8 cellular contexts compared by ENCODE assay signal in the genomic region with DNA sequence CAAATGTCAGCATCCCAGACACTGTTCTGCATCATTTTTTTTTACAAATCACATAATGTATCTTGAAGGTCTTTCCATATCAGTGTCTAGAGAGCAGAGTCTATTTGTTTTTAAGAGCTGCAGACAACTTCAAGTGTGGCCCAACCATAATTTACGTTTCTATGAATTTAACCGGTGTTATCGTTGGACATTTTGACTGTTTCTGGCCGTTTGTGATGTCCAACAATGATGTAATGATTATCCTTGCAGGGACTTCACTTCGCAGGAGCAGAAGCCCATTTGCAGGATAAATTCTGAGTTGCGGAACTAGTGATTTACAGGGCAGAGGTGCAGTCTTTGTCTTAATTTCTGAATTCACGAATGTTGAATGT. TPM values are rescaled to one million over a fixed set of nuclear protein-coding genes. Genes with fewer than 3 reads are reported as not detected.
A peak's percentile ranks its signal among the peaks of the same experiment; 100 is the strongest.
DNase-seq lines count a peak whose midpoint lies in the region; ATAC-seq, FAIRE-seq and TF ChIP-seq lines count a peak whose summit lies in the region.

No MANE protein-coding gene starts in this region.

- no peaks in the 10 kb centered on the region; a peak in 1 of 5 replicates for H3K27me3 ChIP-seq in HepG2 (ENCODE audit: control insufficient read depth in 1 of 2, insufficient read depth in 2 of 2, low read length in 2 of 2)
- H3K27me3 ChIP-seq in upper lobe of left lung: no peaks in the 10 kb centered on the region

- in situ Hi-C loops in HepG2 (cut with HindIII; ENCODE audit: extremely low pct_ligation_motif_present, low pct_unique_long_range_greater_than_20kb): no loop called here

- peaks cover 14% of the 10 kb centered on the region for H3K27me3 Mint-ChIP-seq in activated naive CD8-positive, alpha-beta T cell
- H3K27me3 Mint-ChIP-seq in activated naive CD8-positive, alpha-beta T cell treated with anti-CD3 and anti-CD28 coated beads for 36 hours: peaks cover 35% of the 10 kb centered on the region
- H3K27me3 Mint-ChIP-seq in activated naive CD8-positive, alpha-beta T cell treated with anti-CD3 and anti-CD28 coated beads, Interleukin-2, amount 10 ng/mL, durations not matched to agents 7 days and 5 days: peaks cover 26% of the 10 kb centered on the region

- no peak for ATAC-seq in activated naive CD8-positive, alpha-beta T cell treated with anti-CD3 and anti-CD28 coated beads, Interleukin-2, amount 10 ng/mL, durations not matched to agents 7 days and 5 days (ENCODE audit: low read depth)
- no peak for ATAC-seq in HepG2
- ATAC-seq in upper lobe of left lung (ENCODE audit: low FRiP score in 2 of 2): peak in 1 of 2 donors; percentile 26
- ATAC-seq in HG02852 (IDR thresholded peaks at IDR 0.05; ENCODE audit: unreplicated experiment): no peak
- no peak for ATAC-seq in HG02970 (IDR thresholded peaks at IDR 0.05; ENCODE audit: low FRiP score, unreplicated experiment)

- no peak overlapping the region for H2AFZ ChIP-seq in HepG2 (ENCODE audit: low read length)

- POLR2A ChIA-PET in activated naive CD8-positive, alpha-beta T cell treated with anti-CD3 and anti-CD28 coated beads, Interleukin-2, amount 10 ng/mL, durations not matched to agents 7 days and 5 days (lab: Charles Lee): interaction anchor here (0.8 to 0.9 kb wide), 2 partner anchors 26 to 111 kb away, joined by 3 read pairs; no protein-coding TSS in a partner anchor
- POLR2A ChIA-PET in HepG2 (lab: Yijun Ruan, JAX): interaction anchor here (0.7 to 3.5 kb wide), 17 partner anchors 8 to 170 kb away, joined by 3 to 81 read pairs (median 6); a partner anchor contains a TSS

- no peaks in the 10 kb centered on the region for H3K79me2 ChIP-seq in HepG2 (ENCODE audit: insufficient read depth, low read length)

- no peak for FAIRE-seq in HepG2 (lab: Jason Lieb, UNC)

- TF ChIP-seq POLR2A in HepG2 (IDR thresholded peaks at IDR 0.05; ENCODE audit: insufficient read depth in 1 of 2, low read depth in 2 of 2, low read length in 2 of 2) (no peak), upper lobe of left lung (IDR thresholded peaks at IDR 0.05) (no peak)

- DNase-seq in activated naive CD8-positive, alpha-beta T cell treated with anti-CD3 and anti-CD28 coated beads for 36 hours: no peak
- DNase-seq in activated naive CD8-positive, alpha-beta T cell treated with anti-CD3 and anti-CD28 coated beads, Interleukin-2, amount 10 ng/mL, durations not matched to agents 7 days and 5 days: no peak
- DNase-seq in HepG2 (ENCODE audit: low spot score) (no peak), upper lobe of left lung (no peak), amniotic stem cell (lab: John Stamatoyannopoulos, UW) (no peak)

- TF ChIP-seq EP300 in HepG2 (IDR thresholded peaks at IDR 0.05; ENCODE audit: low read depth in 2 of 2, low read length in 2 of 2): no peak
- no peak for TF ChIP-seq EP300 in HepG2 (CRISPR knock-in tag; IDR thresholded peaks at IDR 0.05; ENCODE audit: borderline replicate concordance)
- TF ChIP-seq EP300 in upper lobe of left lung (IDR thresholded peaks at IDR 0.05): no peak

- TF ChIP-seq CTCF in HepG2 (CRISPR knock-in tag; IDR thresholded peaks at IDR 0.05): no peak
- TF ChIP-seq CTCF in upper lobe of left lung (IDR thresholded peaks at IDR 0.05): no peak

- TF ChIP-seq RAD21 in HepG2 (CRISPR knock-in tag; IDR thresholded peaks at IDR 0.05): no peak

- H3K36me3 ChIP-seq in HepG2 (replicated peaks in 1 of 2; ENCODE audit: control insufficient read depth in 1 of 2, insufficient read depth in 2 of 2, low read length in 2 of 2) (no peaks in the 10 kb centered on the region), upper lobe of left lung (no peaks in the 10 kb centered on the region)

- TSS peak; percentile 66 for BruUV-seq in HepG2 (replicated peaks; lab: Mats Ljungman, UMichigan)

- H3K27ac Mint-ChIP-seq in activated naive CD8-positive, alpha-beta T cell: peak overlapping the region; percentile 51
- H3K27ac Mint-ChIP-seq in activated naive CD8-positive, alpha-beta T cell treated with anti-CD3 and anti-CD28 coated beads for 36 hours: no peak overlapping the region
- H3K27ac Mint-ChIP-seq in activated naive CD8-positive, alpha-beta T cell treated with anti-CD3 and anti-CD28 coated beads, Interleukin-2, amount 10 ng/mL, durations not matched to agents 7 days and 5 days: no peak overlapping the region

- peaks cover 3% of the 10 kb centered on the region for H3K36me3 Mint-ChIP-seq in activated naive CD8-positive, alpha-beta T cell
- no peaks in the 10 kb centered on the region for H3K36me3 Mint-ChIP-seq in activated naive CD8-positive, alpha-beta T cell treated with anti-CD3 and anti-CD28 coated beads for 36 hours
- no peaks in the 10 kb centered on the region for H3K36me3 Mint-ChIP-seq in activated naive CD8-positive, alpha-beta T cell treated with anti-CD3 and anti-CD28 coated beads, Interleukin-2, amount 10 ng/mL, durations not matched to agents 7 days and 5 days

- H3K9me3 ChIP-seq in HepG2 (ENCODE audit: low read length) (no peaks in the 10 kb centered on the region), upper lobe of left lung (no peaks in the 10 kb centered on the region)

- peak overlapping the region; percentile 10 for H3K27ac ChIP-seq in HepG2 (ENCODE audit: extremely low read length, insufficient read depth, low read length)
- peak overlapping the region; percentile 57 to 74 (median 69) for H3K27ac ChIP-seq in upper lobe of left lung

- H3K4me1 ChIP-seq in HepG2 (ENCODE audit: insufficient read depth, low read length) (peaks cover 23% of the 10 kb centered on the region), upper lobe of left lung (peaks cover 14 to 27% (median 16%) of the 10 kb centered on the region in 4 donors)

- CTCF ChIA-PET in HepG2 (lab: Yijun Ruan, JAX; ENCODE audit: low intra/inter-chr PET ratio, low total read pairs): interaction anchor here (1.5 kb wide), 1 partner anchor 245 kb away, joined by 4 read pairs; no protein-coding TSS in a partner anchor

- no peak overlapping the region for H3K9ac ChIP-seq in HepG2 (ENCODE audit: insufficient read depth, low read depth, low read length)

- H3K4me3 ChIP-seq in HepG2 (replicated peaks in 1 of 3; ENCODE audit: insufficient read depth in 1 of 3, low read depth in 2 of 3, low read length in 3 of 3): 0 out of 6 replicates have a peak overlapping the region, but pooled peaks of 1 of the 3 experiments have one; percentile 77
- peak overlapping the region; percentile 5 to 56 (median 46) for H3K4me3 ChIP-seq in upper lobe of left lung

- intact Hi-C loops in HepG2 (cut with micrococcal nuclease; ENCODE audit: unreplicated experiment): loop anchor here (1.0 to 5.0 kb wide), 3 partner anchors 26 to 176 kb away; a partner anchor contains a TSS

- no peaks in the 10 kb centered on the region for H3K9me3 Mint-ChIP-seq in activated naive CD8-positive, alpha-beta T cell (ENCODE audit: low read depth)
- peaks cover 6% of the 10 kb centered on the region for H3K9me3 Mint-ChIP-seq in activated naive CD8-positive, alpha-beta T cell treated with anti-CD3 and anti-CD28 coated beads for 36 hours
- H3K9me3 Mint-ChIP-seq in activated naive CD8-positive, alpha-beta T cell treated with anti-CD3 and anti-CD28 coated beads, Interleukin-2, amount 10 ng/mL, durations not matched to agents 7 days and 5 days: no peaks in the 10 kb centered on the region

- peak overlapping the region; percentile 98 for H3K4me2 ChIP-seq in HepG2 (ENCODE audit: low read depth, low read length)

- H3K4me3 Mint-ChIP-seq in activated naive CD8-positive, alpha-beta T cell: peak overlapping the region; percentile 80
- no peak overlapping the region for H3K4me3 Mint-ChIP-seq in activated naive CD8-positive, alpha-beta T cell treated with anti-CD3 and anti-CD28 coated beads for 36 hours
- H3K4me3 Mint-ChIP-seq in activated naive CD8-positive, alpha-beta T cell treated with anti-CD3 and anti-CD28 coated beads, Interleukin-2, amount 10 ng/mL, durations not matched to agents 7 days and 5 days: peak overlapping the region; percentile 21

- peaks cover 20% of the 10 kb centered on the region for H3K4me1 Mint-ChIP-seq in activated naive CD8-positive, alpha-beta T cell (ENCODE audit: low read depth)
- peaks cover 14% of the 10 kb centered on the region for H3K4me1 Mint-ChIP-seq in activated naive CD8-positive, alpha-beta T cell treated with anti-CD3 and anti-CD28 coated beads for 36 hours
- H3K4me1 Mint-ChIP-seq in activated naive CD8-positive, alpha-beta T cell treated with anti-CD3 and anti-CD28 coated beads, Interleukin-2, amount 10 ng/mL, durations not matched to agents 7 days and 5 days: peaks cover 8% of the 10 kb centered on the region

- H4K20me1 ChIP-seq in HepG2 (ENCODE audit: insufficient read depth, low read length): no peaks in the 10 kb centered on the region

- 90% methylated on average over 7 of the region's 7 CpGs for WGBS in HepG2 (ENCODE audit: low lambda C conversion rate)
- 16 to 32% methylated on average over 7 of the region's 7 CpGs for WGBS in upper lobe of left lung, 2 donors

RNA-seq across cellular contexts. Expression of a gene that starts 26.9 kb away (rescaled TPM):
- under 1 TPM; 0.19 to 0.32 TPM for total RNA-seq in activated naive CD8-positive, alpha-beta T cell treated with anti-CD3 and anti-CD28 coated beads for 36 hours
- total RNA-seq in activated naive CD8-positive, alpha-beta T cell treated with anti-CD3 and anti-CD28 coated beads, Interleukin-2, amount 10 ng/mL, durations not matched to agents 7 days and 5 days: 1 to 10 TPM in 1 of 2 experiments, under 1 TPM in 1; 0.67 to 1.3 TPM
- total RNA-seq in HepG2 (2016; rRNA removed; fragmentation: Illumina TruSeq; extraction: Trizol): 197 and 202 TPM in 2 replicates
- total RNA-seq in HepG2 (2016; cell fraction: cytosol; rRNA removed; fragmentation: Illumina TruSeq; extraction: Trizol; ENCODE audit: low read depth): 34.5 and 39.5 TPM in 2 replicates
- total RNA-seq in HepG2 (2016; cell fraction: insoluble cytoplasmic fraction; rRNA removed; fragmentation: Illumina TruSeq; extraction: Trizol): 175 and 198 TPM in 2 replicates
- 156 and 157 TPM in 2 replicates for total RNA-seq in HepG2 (2016; cell fraction: membrane; rRNA removed; fragmentation: Illumina TruSeq; extraction: Trizol)
- 187 and 216 TPM in 2 replicates for total RNA-seq in HepG2 (2016; cell fraction: nucleus; rRNA removed; fragmentation: Illumina TruSeq; extraction: Trizol)
- 346 and 353 TPM in 2 replicates for polyA plus RNA-seq in HepG2 (2011; rRNA removed)
- 266 and 275 TPM in 2 replicates for polyA plus RNA-seq in HepG2 (2011; cell fraction: cytosol; rRNA removed)
- 442 and 465 TPM in 2 replicates for polyA plus RNA-seq in HepG2 (2011; cell fraction: nucleus; rRNA removed)
- polyA plus RNA-seq in HepG2 (2012): 217 and 233 TPM in 2 replicates
- 21.4 and 26.2 TPM in 2 replicates for polyA plus RNA-seq in HepG2 (2016; cell fraction: cytosol; fragmentation: Illumina TruSeq; extraction: Trizol; ENCODE audit: low read depth)
- polyA plus RNA-seq in HepG2 (2016; cell fraction: insoluble cytoplasmic fraction; fragmentation: Illumina TruSeq; extraction: Trizol; ENCODE audit: low read depth): 217 and 237 TPM in 2 replicates
- 106 and 107 TPM in 2 replicates for polyA plus RNA-seq in HepG2 (2016; cell fraction: membrane; fragmentation: Illumina TruSeq; extraction: Trizol; ENCODE audit: low read depth)
- polyA plus RNA-seq in HepG2 (2016; cell fraction: nucleus; fragmentation: Illumina TruSeq; extraction: Trizol; ENCODE audit: insufficient read depth, low read depth): 258 and 265 TPM in 2 replicates
- polyA minus RNA-seq in HepG2 (2011; rRNA and poly(A)+ RNA removed; ENCODE audit: low replicate concordance): 1.0 and 1,188 TPM in 2 replicates
- 240 and 275 TPM in 2 replicates for polyA minus RNA-seq in HepG2 (2011; cell fraction: cytosol; rRNA and poly(A)+ RNA removed)
- 508 and 622 TPM in 2 replicates for polyA minus RNA-seq in HepG2 (2011; cell fraction: nucleus; rRNA and poly(A)+ RNA removed)
- 10 to 100 TPM; 19.9 to 45.1 (median 26.1) TPM for total RNA-seq in upper lobe of left lung

Comparison
In these comparisons a context has a peak if more than half of its experiments do, and no peak if none do; other contexts are left out.
1. RNA of a gene that starts 26.9 kb away (total RNA-seq): 34.5 to 216 TPM in HepG2 and 19.9 to 45.1 TPM in upper lobe of left lung; 0.67 to 1.3 TPM in activated naive CD8-positive, alpha-beta T cell treated with anti-CD3 and anti-CD28 coated beads, Interleukin-2, amount 10 ng/mL, durations not matched to agents 7 days and 5 days and 0.19 to 0.32 TPM in activated naive CD8-positive, alpha-beta T cell treated with anti-CD3 and anti-CD28 coated beads for 36 hours; every median in the first group is over 4 times any median in the second.